8 cellular contexts compared by ENCODE assay signal in genomic region chr7:45136106-45137060, GRCh38. TPM values are rescaled to one million over a fixed set of nuclear protein-coding genes. Genes with fewer than 3 reads are reported as not detected.
DNase-seq lines count a peak whose midpoint lies in the region; ATAC-seq and TF ChIP-seq lines count a peak whose summit lies in the region.

No MANE protein-coding gene starts in this region.

- intact Hi-C loops in lower lobe of right lung (cut with DNase I), result no loop called here

- TF ChIP-seq CTCF in lower lobe of right lung (IDR thresholded peaks at IDR 0.05), result peak; percentile 86

- peak; percentile 66 for ATAC-seq in HG03439 (IDR thresholded peaks at IDR 0.05; ENCODE audit: unreplicated experiment)
- ATAC-seq in lower lobe of right lung, result peak; percentile 78 to 88
- ATAC-seq in HG03045 (IDR thresholded peaks at IDR 0.05; ENCODE audit: unreplicated experiment), result no peak

- no peaks in the 10 kb centered on the region for H3K36me3 ChIP-seq in lower lobe of right lung

- H3K27ac ChIP-seq in lower lobe of right lung, result no peak overlapping the region

- DNase-seq in EH (ENCODE audit: low read depth) (peak; percentile 78), NCI-H69 (lab: John Stamatoyannopoulos, UW) (peak; percentile 76), dermis blood vessel endothelial cell (peak; percentile 89), lower lobe of right lung (no peak)
- DNase-seq in activated CD4-positive, alpha-beta T cell treated with anti-CD3 and anti-CD28 coated beads, Interleukin-2, amount 50 U/mL, for 1 hour, result peak; percentile 63
- peak in 2 of 3 experiments; percentile 45 to 50 for DNase-seq in stimulated activated CD4-positive, alpha-beta T cell treated with anti-CD3 and anti-CD28 coated beads, TNF-alpha, amount 100 ng/mL, for 4 hours (ENCODE audit: low read depth in 3 of 3)

- no peaks in the 10 kb centered on the region for H3K9me3 ChIP-seq in lower lobe of right lung

- no peak overlapping the region for H3K4me3 ChIP-seq in lower lobe of right lung

- no peaks in the 10 kb centered on the region for H3K4me1 ChIP-seq in lower lobe of right lung

- H3K27me3 ChIP-seq in lower lobe of right lung (ENCODE audit: low read depth), result no peaks in the 10 kb centered on the region

RNA-seq across cellular contexts. Expression of gene RAMP3, which starts 21.2 kb away (rescaled TPM):
- total RNA-seq in dermis blood vessel endothelial cell (114 and 116 TPM in 2 replicates), lower lobe of right lung (183 TPM)

RNA-seq across cellular contexts. Expression of gene TBRG4, which starts 24.9 kb away (rescaled TPM):
- 55.1 and 78.6 TPM in 2 replicates for total RNA-seq in dermis blood vessel endothelial cell
- total RNA-seq in lower lobe of right lung, result 54.3 TPM

RNA-seq across cellular contexts. Expression of gene NACAD, which starts 47.6 kb away (rescaled TPM):
- 0.68 and 1.9 TPM in 2 replicates for total RNA-seq in dermis blood vessel endothelial cell
- 2.5 TPM for total RNA-seq in lower lobe of right lung
